ENCODE assay signal across 27 cellular contexts in the genomic region with DNA sequence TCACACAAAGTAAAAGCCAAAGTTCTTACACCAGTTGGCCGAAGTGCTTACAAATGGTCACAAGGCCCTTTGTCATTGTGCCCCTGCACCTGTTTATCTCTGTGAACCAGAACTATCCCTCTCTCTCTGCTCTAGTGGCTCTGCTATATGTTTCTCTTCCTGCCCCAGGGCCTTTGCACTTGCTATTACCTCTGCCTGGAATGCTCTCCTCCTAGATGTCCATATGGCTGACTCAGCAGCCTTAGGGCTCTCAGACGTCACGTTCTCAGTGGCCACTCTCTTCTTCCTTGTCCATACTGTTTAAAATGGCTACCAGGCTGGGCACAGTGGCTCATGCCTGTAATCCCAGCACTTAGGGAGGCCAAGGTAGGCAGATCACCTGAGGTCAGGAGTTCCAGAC.
"Had no signal": no experiment of that assay in that cellular context is flagged by ENCODE, and none has a peak within 500 bp of the region (broad histone marks: within the 10 kb centered on the region; RNA-seq: fewer than 3 reads in every experiment).

No MANE protein-coding gene starts in this region.

- H3K9me3 Mint-ChIP-seq: natural killer cell treated with Interleukin-12 subunit alpha and Interleukin-12 subunit beta and Interleukin-15 and Interleukin-18, amount 100 ng/mL, for 72 hours had no signal

- ATAC-seq: gastrocnemius medialis; left lobe of liver; mucosa of descending colon; natural killer cell treated with Interleukin-12 subunit alpha and Interleukin-12 subunit beta and Interleukin-15 and Interleukin-18, amount 100 ng/mL, for 72 hours; stimulated activated memory B cell treated with anti-CD40 and anti-IgM and Interleukin-4, amounts not matched to agents 10 μg/mL and 1 μg/mL and 100 μg/mL, for 72 hours; stimulated activated naive CD8-positive, alpha-beta T cell treated with anti-CD3 and anti-CD28 coated beads, Interleukin-15, Interleukin-2, amounts not matched to agents 100 U/mL and 50 U/mL, for 24 hours; upper lobe of right lung had no signal

- H2AFZ ChIP-seq: parathyroid adenoma had no signal

- FAIRE-seq: colon, kidney had no signal

- H3K4me3 ChIP-seq: dorsolateral prefrontal cortex, gastrocnemius medialis, lung, mucosa of descending colon, prostate gland, right atrium auricular region, sigmoid colon, testis, tibial artery, upper lobe of right lung, uterus had no signal

- H3K79me2 ChIP-seq: parathyroid adenoma had no signal

- H3K27ac Mint-ChIP-seq: mesothelial cell of epicardium; natural killer cell treated with Interleukin-12 subunit alpha and Interleukin-12 subunit beta and Interleukin-15 and Interleukin-18, amount 100 ng/mL, for 72 hours; stimulated activated memory B cell treated with anti-CD40 and anti-IgM and Interleukin-4, amounts not matched to agents 10 μg/mL and 1 μg/mL and 100 μg/mL, for 72 hours had no signal

- H3K4me1 ChIP-seq: gastrocnemius medialis, parathyroid adenoma, prostate gland, right atrium auricular region, sigmoid colon, testis, tibial artery, upper lobe of right lung, uterus had no signal

- H3K27ac ChIP-seq: dorsolateral prefrontal cortex, gastrocnemius medialis, parathyroid adenoma, prostate gland, right atrium auricular region, sigmoid colon, testis, tibial artery, upper lobe of right lung, uterus had no signal

- H3K36me3 ChIP-seq: gastrocnemius medialis, prostate gland, right atrium auricular region, sigmoid colon, tibial artery, upper lobe of right lung, uterus had no signal

- H3K27me3 ChIP-seq: right atrium auricular region, sigmoid colon, testis, upper lobe of right lung, uterus had no signal

- H3K36me3 Mint-ChIP-seq: mesothelial cell of epicardium; natural killer cell treated with Interleukin-12 subunit alpha and Interleukin-12 subunit beta and Interleukin-15 and Interleukin-18, amount 100 ng/mL, for 72 hours had no signal

- H3K4me1 Mint-ChIP-seq: stimulated activated memory B cell treated with anti-CD40 and anti-IgM and Interleukin-4, amounts not matched to agents 10 μg/mL and 1 μg/mL and 100 μg/mL, for 72 hours had no signal

- DNase-seq: dorsolateral prefrontal cortex; effector CD4-positive, alpha-beta T cell; foreskin fibroblast; gastrocnemius medialis; head of caudate nucleus; kidney; mesenchymal stem cell; mucosa of descending colon; naive B cell; sigmoid colon; stimulated activated CD4-positive, alpha-beta T cell treated with anti-CD3 and anti-CD28 coated beads, Interleukin-4, amount 100 ng/mL, for 4 hours; stimulated activated naive CD8-positive, alpha-beta T cell treated with anti-CD3 and anti-CD28 coated beads, Interleukin-15, Interleukin-2, amounts not matched to agents 100 U/mL and 50 U/mL, for 24 hours; substantia nigra; testis; tibial artery; upper lobe of right lung; uterus had no signal

- H3K9me3 ChIP-seq: gastrocnemius medialis, mucosa of descending colon, prostate gland, right atrium auricular region, sigmoid colon, testis, tibial artery, upper lobe of right lung, uterus had no signal

- H3K9ac ChIP-seq: parathyroid adenoma had no signal

- H3K4me3 Mint-ChIP-seq: mesothelial cell of epicardium; naive B cell; natural killer cell treated with Interleukin-12 subunit alpha and Interleukin-12 subunit beta and Interleukin-15 and Interleukin-18, amount 100 ng/mL, for 72 hours; neural crest cell; stimulated activated memory B cell treated with anti-CD40 and anti-IgM and Interleukin-4, amounts not matched to agents 10 μg/mL and 1 μg/mL and 100 μg/mL, for 72 hours had no signal
